ENCODE assay signal across 1 cellular context in genomic region chr17:50487213-50488096, GRCh38.
TF ChIP-seq lines count a peak whose summit lies in the region.

No MANE protein-coding gene starts in this region.

TF ChIP-seq in IMR-90, 13 proteins besides CTCF, POLR2A, EP300 and RAD21:
- TF ChIP-seq ELK1 (IDR thresholded peaks at IDR 0.05; ENCODE audit: borderline replicate concordance, low read depth, low read length) (no peak), RCOR1 (IDR thresholded peaks at IDR 0.05; ENCODE audit: insufficient replicate concordance, low read length) (no peak), CHD1 (IDR thresholded peaks at IDR 0.05; ENCODE audit: low read depth, low read length) (no peak), NFE2L2 (IDR thresholded peaks at IDR 0.05; ENCODE audit: low read depth, low read length) (no peak), MAZ (IDR thresholded peaks at IDR 0.05; ENCODE audit: borderline replicate concordance, low read depth, low read length) (no peak), MXI1 (IDR thresholded peaks at IDR 0.05; ENCODE audit: borderline replicate concordance, low read depth, low read length) (no peak), SMC3 (IDR thresholded peaks at IDR 0.05; ENCODE audit: low read depth, low read length) (no peak), BHLHE40 (IDR thresholded peaks at IDR 0.05; ENCODE audit: low read depth, low read length) (peak; percentile 47; the same call in 1 of the 2 replicates)
TF ChIP-seq in IMR-90: peak in this region for 1.
